ENCODE assay signal across 8 cellular contexts in the genomic region with DNA sequence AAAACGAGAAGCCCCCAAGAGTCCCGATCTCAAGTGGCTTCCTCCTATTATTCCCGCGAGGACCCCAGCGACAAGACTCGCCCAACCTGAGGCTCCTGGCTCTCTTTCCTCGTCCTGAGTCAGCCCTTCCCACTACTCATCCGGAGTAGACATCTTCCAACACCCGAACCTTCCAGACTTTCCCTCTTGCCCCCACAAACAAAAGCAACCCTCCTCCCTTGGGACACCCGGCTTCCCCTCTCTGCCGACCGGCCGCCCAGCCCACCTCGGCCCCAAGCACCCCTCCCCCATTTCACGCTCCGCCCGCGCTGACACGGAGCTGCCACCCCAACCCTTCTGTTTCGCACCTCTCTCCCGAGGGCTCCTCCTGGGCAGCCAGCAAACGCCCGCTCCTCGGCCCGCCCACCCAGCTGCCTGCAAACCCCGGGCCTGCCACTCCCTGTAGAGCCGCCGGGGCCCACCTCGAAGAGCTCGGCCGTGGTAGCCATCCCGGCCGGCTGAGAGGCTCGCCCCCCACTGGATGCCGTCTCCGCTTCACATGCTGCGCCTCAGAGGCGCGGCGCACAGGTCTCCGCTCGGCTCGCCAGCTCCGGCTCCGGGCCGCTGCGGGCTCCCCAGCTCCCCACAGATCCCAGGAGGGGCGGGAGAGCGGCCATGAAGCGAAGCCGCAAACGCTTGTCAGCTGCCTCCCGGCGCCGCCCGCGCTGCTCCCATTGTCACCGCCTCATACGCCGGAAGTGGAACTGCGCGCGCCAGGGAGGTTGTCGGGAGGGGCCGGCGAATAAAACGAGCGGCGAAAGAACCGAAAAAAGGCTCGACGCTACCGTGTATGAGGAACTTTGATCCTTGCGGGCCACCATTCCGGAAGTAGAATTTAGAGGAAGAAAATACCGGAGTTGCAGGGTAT. TPM values are rescaled to one million over a fixed set of nuclear protein-coding genes. Genes with fewer than 3 reads are reported as not detected.
DNase-seq lines count a peak whose midpoint lies in the region; ATAC-seq, FAIRE-seq and TF ChIP-seq lines count a peak whose summit lies in the region.

A gene with protein sequence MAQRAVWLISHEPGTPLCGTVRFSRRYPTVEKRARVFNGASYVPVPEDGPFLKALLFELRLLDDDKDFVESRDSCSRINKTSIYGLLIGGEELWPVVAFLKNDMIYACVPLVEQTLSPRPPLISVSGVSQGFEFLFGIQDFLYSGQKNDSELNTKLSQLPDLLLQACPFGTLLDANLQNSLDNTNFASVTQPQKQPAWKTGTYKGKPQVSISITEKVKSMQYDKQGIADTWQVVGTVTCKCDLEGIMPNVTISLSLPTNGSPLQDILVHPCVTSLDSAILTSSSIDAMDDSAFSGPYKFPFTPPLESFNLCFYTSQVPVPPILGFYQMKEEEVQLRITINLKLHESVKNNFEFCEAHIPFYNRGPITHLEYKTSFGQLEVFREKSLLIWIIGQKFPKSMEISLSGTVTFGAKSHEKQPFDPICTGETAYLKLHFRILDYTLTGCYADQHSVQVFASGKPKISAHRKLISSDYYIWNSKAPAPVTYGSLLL (plus strand): TSS at position 811 of the 907 bp plus-strand sequence. CDS start 344 bp downstream, outside the sequence.
A gene with protein sequence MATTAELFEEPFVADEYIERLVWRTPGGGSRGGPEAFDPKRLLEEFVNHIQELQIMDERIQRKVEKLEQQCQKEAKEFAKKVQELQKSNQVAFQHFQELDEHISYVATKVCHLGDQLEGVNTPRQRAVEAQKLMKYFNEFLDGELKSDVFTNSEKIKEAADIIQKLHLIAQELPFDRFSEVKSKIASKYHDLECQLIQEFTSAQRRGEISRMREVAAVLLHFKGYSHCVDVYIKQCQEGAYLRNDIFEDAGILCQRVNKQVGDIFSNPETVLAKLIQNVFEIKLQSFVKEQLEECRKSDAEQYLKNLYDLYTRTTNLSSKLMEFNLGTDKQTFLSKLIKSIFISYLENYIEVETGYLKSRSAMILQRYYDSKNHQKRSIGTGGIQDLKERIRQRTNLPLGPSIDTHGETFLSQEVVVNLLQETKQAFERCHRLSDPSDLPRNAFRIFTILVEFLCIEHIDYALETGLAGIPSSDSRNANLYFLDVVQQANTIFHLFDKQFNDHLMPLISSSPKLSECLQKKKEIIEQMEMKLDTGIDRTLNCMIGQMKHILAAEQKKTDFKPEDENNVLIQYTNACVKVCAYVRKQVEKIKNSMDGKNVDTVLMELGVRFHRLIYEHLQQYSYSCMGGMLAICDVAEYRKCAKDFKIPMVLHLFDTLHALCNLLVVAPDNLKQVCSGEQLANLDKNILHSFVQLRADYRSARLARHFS (minus strand): TSS at position 745 of the 907 bp plus-strand sequence. CDS start 257 bp downstream, at position 488.

- peak; percentile 92 for DNase-seq in NCI-H1436 (lab: John Stamatoyannopoulos, UW)
- peak; percentile 91 for DNase-seq in T follicular helper cell (ENCODE audit: low read depth)
- DNase-seq in adipocyte (ENCODE audit: low read depth): peak; percentile 95
- peak; percentile 96 for DNase-seq in Right ventricle myocardium superior
- DNase-seq in pancreas: peak; percentile 87 to 94 (median 92)
- peak; percentile 93 to 95 for DNase-seq in tibial artery

- TF ChIP-seq CTCF in GM12875 (IDR thresholded peaks at IDR 0.05; ENCODE audit: borderline replicate concordance, insufficient read depth, low read depth, low read length) (no peak), pancreas (IDR thresholded peaks at IDR 0.05) (no peak), tibial artery (IDR thresholded peaks at IDR 0.05) (no peak)

- peaks cover 35% of the 10 kb centered on the region for H3K4me1 ChIP-seq in adipocyte (ENCODE audit: control insufficient read depth, insufficient read depth, low read length)
- H3K4me1 ChIP-seq in pancreas: peaks cover 14 to 32% (median 27%) of the 10 kb centered on the region in 3 donors
- peaks cover 0 to 47% (median 17%) of the 10 kb centered on the region in 4 donors for H3K4me1 ChIP-seq in tibial artery

- peak within 1 kb of the TSS; percentile 86 for H3K9ac ChIP-seq in adipocyte (ENCODE audit: low read length)

- H3K27ac ChIP-seq in pancreas: peak within 1 kb of the TSS; percentile 81 to 94 (median 88)
- peak within 1 kb of the TSS; percentile 97 to 98 for H3K27ac ChIP-seq in tibial artery

- peak; percentile 80 for FAIRE-seq in pancreas (lab: Jason Lieb, UNC)

- H3K27me3 ChIP-seq in adipocyte (replicated peaks; ENCODE audit: control insufficient read depth, insufficient read depth, low read length) (no peaks in the 10 kb centered on the region), pancreas (no peaks in the 10 kb centered on the region), tibial artery (no peaks in the 10 kb centered on the region)

- peak; percentile 93 for ATAC-seq in HG02798 (IDR thresholded peaks at IDR 0.05; ENCODE audit: poor library complexity, unreplicated experiment)
- ATAC-seq in Right ventricle myocardium superior (ENCODE audit: poor library complexity): peak; percentile 98
- ATAC-seq in pancreas: peak; percentile 92 to 97 (median 95)

- H3K4me3 ChIP-seq in GM12875 (ENCODE audit: low read depth, low read length) (peak within 1 kb of the TSS; percentile 94), adipocyte (ENCODE audit: low read length) (peak within 1 kb of the TSS; percentile 92), pancreas (peak within 1 kb of the TSS; percentile 75 to 89 (median 84)), tibial artery (peak within 1 kb of the TSS; percentile 90 to 99)

- 0% methylated on average over 60 to 76 of the region's 76 CpGs for WGBS in pancreas, 2 donors

- H3K9me3 ChIP-seq in adipocyte (ENCODE audit: control insufficient read depth, low read length) (no peaks in the 10 kb centered on the region), pancreas (no peaks in the 10 kb centered on the region), tibial artery (no peaks in the 10 kb centered on the region)

- no peaks in the 10 kb centered on the region for H3K36me3 ChIP-seq in adipocyte (ENCODE audit: control insufficient read depth, insufficient read depth, low read length, severe bottlenecking)
- H3K36me3 ChIP-seq in pancreas: no peaks in the 10 kb centered on the region
- H3K36me3 ChIP-seq in tibial artery: no peaks in the 10 kb centered on the region

- intact Hi-C loops in Right ventricle myocardium superior (cut with DNase I): no loop called here
- intact Hi-C loops in pancreas (cut with DNase I): no loop called here
- intact Hi-C loops in tibial artery (cut with DNase I; ENCODE audit: low total_unique reads): loop anchor here (10.0 kb wide), 2 partner anchors 126 to 926 kb away; a partner anchor contains a TSS

RNA-seq across cellular contexts. Expression of the first gene that starts in this region (rescaled TPM):
- total RNA-seq in Right ventricle myocardium superior (34.9 TPM), pancreas (10 to 100 TPM in 5 of 6 donors, 1 to 10 TPM in 1; 9.0 to 21.0 (median 12.5) TPM)
- 1 to 10 TPM; 2.3 to 8.2 TPM for polyA plus RNA-seq in pancreas

RNA-seq across cellular contexts. Expression of the second gene that starts in this region (rescaled TPM):
- total RNA-seq in Right ventricle myocardium superior (49.9 TPM), pancreas (10 to 100 TPM; 15.0 to 32.4 (median 21.3) TPM)
- 1 to 10 TPM; 3.0 to 8.2 TPM for polyA plus RNA-seq in pancreas

Comparison
In these comparisons a context has a peak if more than half of its experiments do, and no peak if none do; other contexts are left out.
1. Peak in every context shown above with its lines: DNase-seq, ATAC-seq, H3K4me3 ChIP-seq and H3K27ac ChIP-seq.